Comparison of ENCODE assay signal across 8 cellular contexts in genomic region chr12:27142102-27142721, GRCh38. TPM values are rescaled to one million over a fixed set of nuclear protein-coding genes. Genes with fewer than 3 reads are reported as not detected.
A peak's percentile ranks its signal among the peaks of the same experiment; 100 is the strongest.
DNase-seq lines count a peak whose midpoint lies in the region; ATAC-seq and TF ChIP-seq lines count a peak whose summit lies in the region.

No MANE protein-coding gene starts in this region.

- H3K4me3 ChIP-seq in kidney epithelial cell (ENCODE audit: low read depth, low read length) = no peak overlapping the region

- no peak overlapping the region for H3K27ac ChIP-seq in 22Rv1

- H3K36me3 ChIP-seq in kidney epithelial cell (ENCODE audit: control insufficient read depth, insufficient read depth, low read length) = no peaks in the 10 kb centered on the region

- H3K27me3 ChIP-seq in kidney epithelial cell (ENCODE audit: control insufficient read depth, insufficient read depth, low read length) = no peaks in the 10 kb centered on the region

- peak; percentile 99 for TF ChIP-seq CTCF in 22Rv1 (IDR thresholded peaks at IDR 0.05)
- peak; percentile 87 for TF ChIP-seq CTCF in kidney epithelial cell (IDR thresholded peaks at IDR 0.05; ENCODE audit: insufficient read depth, low read length, poor library complexity, severe bottlenecking)

- DNase-seq in GM04503 (ENCODE audit: low read depth) (peak; percentile 24), NCI-H146 (lab: John Stamatoyannopoulos, UW) (peak; percentile 68), T follicular helper cell (ENCODE audit: low read depth) (peak; percentile 16), kidney epithelial cell (ENCODE audit: low read depth) (no peak)
- DNase-seq in central memory CD4-positive, alpha-beta T cell = peak; percentile 12
- peak; percentile 46 for DNase-seq in stimulated activated CD4-positive, alpha-beta T cell treated with anti-CD3 and anti-CD28 coated beads, Interleukin-4, amount 100 ng/mL, for 24 hours

- ATAC-seq in HG02623 (IDR thresholded peaks at IDR 0.05; ENCODE audit: unreplicated experiment) = no peak

RNA-seq across cellular contexts. Expression of gene C12orf71, which starts 59.8 kb away (rescaled TPM):
- not detected in 2 replicates for total RNA-seq in kidney epithelial cell
